In the genomic region with DNA sequence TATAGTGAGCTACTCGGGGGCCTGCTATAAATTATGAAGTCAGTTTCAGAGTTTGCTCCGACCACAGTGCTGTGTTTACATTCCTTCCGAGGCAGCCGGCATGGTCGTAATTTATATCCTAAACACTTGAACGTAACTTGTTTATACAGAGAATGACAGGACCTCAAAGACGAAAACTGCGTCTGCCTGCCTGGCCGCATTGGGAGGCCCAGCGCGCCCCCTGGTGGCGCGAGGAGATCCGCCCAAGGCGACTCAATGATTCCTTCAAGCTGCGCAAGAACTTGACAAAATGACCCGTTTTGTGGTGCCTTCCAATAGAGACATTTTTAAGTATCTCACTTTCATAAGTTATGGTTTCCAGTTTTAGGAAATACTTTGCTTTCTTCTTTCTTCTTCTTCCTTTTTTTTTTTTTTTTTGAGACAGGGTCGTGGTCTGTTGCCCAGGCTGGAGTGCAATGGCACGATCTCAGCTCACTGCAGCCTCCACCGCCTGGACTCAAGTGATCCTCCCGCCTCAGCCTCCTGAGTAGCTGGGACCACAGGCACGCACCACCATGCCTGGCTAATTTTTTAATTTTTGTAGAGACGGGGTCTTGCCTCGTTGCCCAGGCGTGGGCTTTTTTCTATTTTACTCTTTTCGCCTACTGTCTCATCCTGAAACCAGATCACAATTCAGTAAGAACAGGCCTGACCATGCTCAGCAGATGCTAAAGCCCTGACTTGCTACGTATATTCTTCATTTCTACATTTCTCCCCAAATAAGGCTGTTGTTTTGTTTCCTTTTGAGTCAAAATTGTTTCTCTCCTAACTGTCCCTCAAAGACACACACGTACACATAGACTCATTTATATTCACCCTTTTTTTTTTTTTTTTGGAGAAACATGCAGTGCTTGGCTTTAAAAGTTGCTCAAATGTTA, we compare ENCODE assay signal across 1 cellular context.
TF ChIP-seq lines count a peak whose summit lies in the region.

No MANE protein-coding gene starts in this region.

TF ChIP-seq in H1, 55 proteins besides CTCF, POLR2A, EP300 and RAD21 (continued from another document):
- TF ChIP-seq SIN3A (conservative IDR thresholded peaks at IDR 0.05 in 1 of 2, IDR thresholded peaks at IDR 0.05 in 1 of 2; ENCODE audit: low read depth in 1 of 2, low read length in 2 of 2) (no peak; a peak in 1 of 4 replicates), NRF1 (IDR thresholded peaks at IDR 0.05; ENCODE audit: low read depth, low read length) (no peak)
TF ChIP-seq in H1: peak in this region for 2.
